In genomic region chr3:135419155-135419554, GRCh38 we compare ENCODE assay signal across 27 cellular contexts.
"Had no signal": no experiment of that assay in that cellular context is flagged by ENCODE, and none has a peak within 500 bp of the region (broad histone marks: within the 10 kb centered on the region; RNA-seq: fewer than 3 reads in every experiment).

No MANE protein-coding gene starts in this region.

- ATAC-seq: stimulated activated effector memory CD8-positive, alpha-beta T cell treated with anti-CD3 and anti-CD28 coated beads, Interleukin-12 subunit alpha, Interleukin-12 subunit beta, amount 100 ng/mL, for 72 hours; stimulated activated memory B cell treated with anti-CD40 and anti-IgM and Interleukin-4, amounts not matched to agents 10 μg/mL and 1 μg/mL and 100 μg/mL, for 72 hours; stimulated activated naive B cell treated with anti-CD40 and anti-IgM and Interleukin-4, amounts not matched to agents 10 μg/mL and 1 μg/mL and 100 μg/mL, for 72 hours; stimulated activated naive CD8-positive, alpha-beta T cell treated with anti-CD3 and anti-CD28 coated beads, Interleukin-15, amount 100 ng/mL, for 72 hours; stimulated activated naive CD8-positive, alpha-beta T cell treated with anti-CD3 and anti-CD28 coated beads, Interleukin-15, Interleukin-2, amounts not matched to agents 100 U/mL and 50 U/mL, for 24 hours; upper lobe of right lung had no signal

- H3K36me3 ChIP-seq: stomach, suprapubic skin, thoracic aorta, thyroid gland, tibial artery, tibial nerve, transverse colon, upper lobe of left lung, upper lobe of right lung, uterus, vagina had no signal

- H3K4me1 ChIP-seq: stomach, suprapubic skin, testis, thyroid gland, tibial artery, tibial nerve, transverse colon, upper lobe of left lung, upper lobe of right lung, uterus, vagina had no signal

- FAIRE-seq: urothelium cell line had no signal

- H3K9me3 ChIP-seq: stomach, suprapubic skin, testis, thoracic aorta, thyroid gland, tibial artery, tibial nerve, transverse colon, upper lobe of left lung, upper lobe of right lung, uterus, vagina had no signal

- H3K4me3 ChIP-seq: stomach, suprapubic skin, testis, thoracic aorta, thyroid gland, tibial artery, tibial nerve, transverse colon, upper lobe of left lung, upper lobe of right lung, uterus, vagina had no signal

- DNase-seq: stimulated activated CD4-positive, alpha-beta T cell treated with anti-CD3 and anti-CD28 coated beads, Interleukin-2, amount 100 ng/mL, for 48 hours; stimulated activated CD4-positive, alpha-beta T cell treated with anti-CD3 and anti-CD28 coated beads, Interleukin-4, amount 100 ng/mL, for 1 hour; stimulated activated CD4-positive, alpha-beta T cell treated with anti-CD3 and anti-CD28 coated beads, Interleukin-4, amount 100 ng/mL, for 24 hours; stimulated activated CD4-positive, alpha-beta T cell treated with anti-CD3 and anti-CD28 coated beads, Interleukin-4, amount 100 ng/mL, for 4 hours; stimulated activated CD8-positive, alpha-beta memory T cell treated with anti-CD3 and anti-CD28 coated beads, Interleukin-4, amount 100 ng/mL, for 48 hours; stimulated activated naive B cell treated with anti-CD40 and anti-IgM and Interleukin-4, amounts not matched to agents 10 μg/mL and 1 μg/mL and 100 μg/mL, for 72 hours; stimulated activated naive CD4-positive, alpha-beta T cell; stimulated activated naive CD4-positive, alpha-beta T cell treated with Interleukin-2 at 50 U/mL for 16 hours; stimulated activated naive CD8-positive, alpha-beta T cell treated with anti-CD3 and anti-CD28 coated beads, Interleukin-15, amount 100 ng/mL, for 72 hours; stimulated activated naive CD8-positive, alpha-beta T cell treated with anti-CD3 and anti-CD28 coated beads, Interleukin-15, Interleukin-2, amounts not matched to agents 100 U/mL and 50 U/mL, for 24 hours; stomach; substantia nigra; testis; thyroid gland; tibial artery; transverse colon; trophoblast cell; upper lobe of left lung; upper lobe of right lung; uterus had no signal

- H3K27ac ChIP-seq: stomach, suprapubic skin, testis, thoracic aorta, thyroid gland, tibial artery, tibial nerve, transverse colon, upper lobe of left lung, upper lobe of right lung, uterus, vagina had no signal
